In genomic region chr12:26032719-26033241, GRCh38 we compare ENCODE assay signal across 2 cellular contexts.
A peak's percentile ranks its signal among the peaks of the same experiment; 100 is the strongest.
TF ChIP-seq lines count a peak whose summit lies in the region.

No MANE protein-coding gene starts in this region.

TF ChIP-seq in HEK293, 187 proteins besides CTCF, POLR2A, EP300 and RAD21 (continued from another document and continues in another):
- TF ChIP-seq PATZ1 (tag by site-specific recombination; IDR thresholded peaks at IDR 0.05) = no peak
- 0 out of 2 replicates have a peak, but pooled peaks have one; percentile 33 for TF ChIP-seq ZNF362 (tag by site-specific recombination; IDR thresholded peaks at IDR 0.05)
- TF ChIP-seq ZNF23 (tag by site-specific recombination; IDR thresholded peaks at IDR 0.05; ENCODE audit: borderline replicate concordance) = no peak
- no peak for TF ChIP-seq TRIM28 (IDR thresholded peaks at IDR 0.05; ENCODE audit: borderline replicate concordance, low read length)
- TF ChIP-seq HIC1 (tag by site-specific recombination; IDR thresholded peaks at IDR 0.05) = peak; percentile 62
- TF ChIP-seq ZNF837 (tag by site-specific recombination; IDR thresholded peaks at IDR 0.05) = no peak
- no peak for TF ChIP-seq ZNF394 (tag by site-specific recombination; IDR thresholded peaks at IDR 0.05; ENCODE audit: borderline replicate concordance)
- no peak for TF ChIP-seq MYNN (tag by site-specific recombination; IDR thresholded peaks at IDR 0.05; ENCODE audit: borderline replicate concordance)
- no peak for TF ChIP-seq ZNF2 (tag by site-specific recombination; IDR thresholded peaks at IDR 0.05)
- no peak for TF ChIP-seq ZNF248 (tag by site-specific recombination; IDR thresholded peaks at IDR 0.05)
- TF ChIP-seq ZFP37 (tag by site-specific recombination; IDR thresholded peaks at IDR 0.05) = no peak
- TF ChIP-seq ZNF843 (tag by site-specific recombination; IDR thresholded peaks at IDR 0.05) = peak; percentile 62
- 0 out of 2 replicates have a peak, but pooled peaks have one; percentile 34 for TF ChIP-seq ZNF24 (tag by site-specific recombination; IDR thresholded peaks at IDR 0.05)
- TF ChIP-seq SCRT1 (tag by site-specific recombination; IDR thresholded peaks at IDR 0.05; ENCODE audit: borderline replicate concordance) = no peak
- TF ChIP-seq ZNF341 (tag by site-specific recombination; IDR thresholded peaks at IDR 0.05; ENCODE audit: low read depth) = 0 out of 2 replicates have a peak, but pooled peaks have one; percentile 21
- TF ChIP-seq ZNF174 (tag by site-specific recombination; IDR thresholded peaks at IDR 0.05) = no peak
- TF ChIP-seq MZF1 (tag by site-specific recombination; IDR thresholded peaks at IDR 0.05; ENCODE audit: borderline replicate concordance) = peak; percentile 67; the same call in 1 of the 2 replicates
- 0 out of 2 replicates have a peak, but pooled peaks have one; percentile 57 for TF ChIP-seq ZBTB1 (tag by site-specific recombination; IDR thresholded peaks at IDR 0.05)
- TF ChIP-seq ZNF146 (tag by site-specific recombination; IDR thresholded peaks at IDR 0.05) = peak; percentile 24; the same call in 1 of the 2 replicates
- no peak for TF ChIP-seq ZNF792 (tag by site-specific recombination; IDR thresholded peaks at IDR 0.05)
- no peak for TF ChIP-seq ZNF610 (tag by site-specific recombination; IDR thresholded peaks at IDR 0.05; ENCODE audit: borderline replicate concordance)
- no peak for TF ChIP-seq KLF7 (tag by site-specific recombination; IDR thresholded peaks at IDR 0.05; ENCODE audit: borderline replicate concordance)
- TF ChIP-seq HOXA7 (CRISPR knock-in tag; IDR thresholded peaks at IDR 0.05; ENCODE audit: borderline replicate concordance) = no peak
- no peak for TF ChIP-seq ZBTB10 (tag by site-specific recombination; IDR thresholded peaks at IDR 0.05)
- no peak for TF ChIP-seq RBAK (tag by site-specific recombination; IDR thresholded peaks at IDR 0.05)
- TF ChIP-seq KLF16 (tag by site-specific recombination; IDR thresholded peaks at IDR 0.05) = no peak
- TF ChIP-seq ZNF555 (tag by site-specific recombination; conservative IDR thresholded peaks at IDR 0.05) = no peak

TF ChIP-seq in SK-N-SH, 30 proteins besides CTCF, POLR2A, EP300 and RAD21 (continued from another document):
- no peak for TF ChIP-seq REST (IDR thresholded peaks at IDR 0.05; ENCODE audit: low read depth, low read length)
- TF ChIP-seq MAX (IDR thresholded peaks at IDR 0.05; ENCODE audit: low read depth) = no peak
- 0 out of 2 replicates have a peak, but pooled peaks have one; percentile 7 for TF ChIP-seq TCF12 (IDR thresholded peaks at IDR 0.05)
TF ChIP-seq in SK-N-SH: peak in this region for 2.
